ENCODE assay signal across 3 cellular contexts in the genomic region with DNA sequence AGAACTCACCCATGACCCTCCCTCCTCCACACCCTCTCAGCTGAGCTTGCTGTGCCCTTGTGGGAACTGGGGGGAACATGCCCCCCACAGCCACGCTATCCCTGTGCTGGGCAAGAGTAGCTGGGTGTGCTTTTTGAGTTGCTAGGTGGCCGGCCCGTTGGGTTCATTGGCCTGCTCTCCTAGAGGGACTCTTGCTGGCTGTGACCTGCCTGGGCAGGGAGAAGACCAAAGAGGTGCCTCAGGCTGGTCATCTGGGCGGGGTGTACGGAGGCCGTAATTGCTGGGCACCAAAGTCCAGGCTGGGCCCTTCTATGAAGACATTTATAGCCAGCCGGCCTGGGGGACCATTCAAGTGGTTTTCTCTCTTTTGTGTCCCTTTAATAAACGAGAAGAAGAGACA.
TF ChIP-seq lines count a peak whose summit lies in the region.

No MANE protein-coding gene starts in this region.

TF ChIP-seq in K562, 482 proteins besides CTCF, POLR2A, EP300 and RAD21:
- TF ChIP-seq E2F3 (CRISPR knock-in tag; IDR thresholded peaks at IDR 0.05) (0 out of 2 replicates have a peak, but pooled peaks have one; percentile 5), TOE1 (IDR thresholded peaks at IDR 0.05; ENCODE audit: borderline replicate concordance) (no peak), TOE1 (CRISPR knock-in tag; IDR thresholded peaks at IDR 0.05; ENCODE audit: borderline replicate concordance, low read depth) (no peak), CBFA2T3 (IDR thresholded peaks at IDR 0.05) (no peak)

TF ChIP-seq in H1, 55 proteins besides CTCF, POLR2A, EP300 and RAD21:
- TF ChIP-seq MAFK (IDR thresholded peaks at IDR 0.05; ENCODE audit: low read depth, low read length) (no peak), SP4 (IDR thresholded peaks at IDR 0.05; ENCODE audit: low read length) (no peak), CEBPB (IDR thresholded peaks at IDR 0.05; ENCODE audit: low read depth, low read length) (no peak), SRF (IDR thresholded peaks at IDR 0.05; ENCODE audit: low read depth, low read length) (no peak), GTF2F1 (IDR thresholded peaks at IDR 0.05; ENCODE audit: borderline replicate concordance, low read depth, low read length) (no peak), KDM1A (IDR thresholded peaks at IDR 0.05; ENCODE audit: borderline replicate concordance, low read length) (no peak)

TF ChIP-seq in HepG2, 621 proteins besides CTCF, POLR2A, EP300 and RAD21:
- TF ChIP-seq ZNF768 (CRISPR knock-in tag; IDR thresholded peaks at IDR 0.05): 0 out of 2 replicates have a peak, but pooled peaks have one; percentile 7
- no peak for TF ChIP-seq ZNF484 (CRISPR knock-in tag; IDR thresholded peaks at IDR 0.05; ENCODE audit: borderline replicate concordance, low read depth)
